In genomic region chr16:81607805-81608514, GRCh38 we compare ENCODE assay signal across 23 cellular contexts.
DNase-seq lines count a peak whose midpoint lies in the region; ATAC-seq, FAIRE-seq and TF ChIP-seq lines count a peak whose summit lies in the region.
"Had no signal": no experiment of that assay in that cellular context is flagged by ENCODE, and none has a peak within 500 bp of the region (broad histone marks: within the 10 kb centered on the region; RNA-seq: fewer than 3 reads in every experiment).

No MANE protein-coding gene starts in this region.

- no peak overlapping the region for H3K4me3 ChIP-seq in CD8-positive, alpha-beta memory T cell (ENCODE audit: low read length)
- no peak overlapping the region for H3K4me3 ChIP-seq in K562
- no peak overlapping the region for H3K4me3 ChIP-seq in smooth muscle cell
- H3K4me3 ChIP-seq: colonic mucosa, pancreas, uterus had no signal

- H4K20me1 ChIP-seq in K562 (replicated peaks; ENCODE audit: control insufficient read depth, insufficient read depth, low read length) = 0 out of 2 replicates have a peak, but pooled peaks cover 9% of the 10 kb centered on the region
- peaks cover 78% of the 10 kb centered on the region for H4K20me1 ChIP-seq in smooth muscle cell (ENCODE audit: low read depth)

- peaks cover 12% of the 10 kb centered on the region for H3K36me3 ChIP-seq in CD8-positive, alpha-beta memory T cell (ENCODE audit: insufficient read depth, low read length)
- H3K36me3 ChIP-seq in K562 (ENCODE audit: control insufficient read depth, insufficient read depth, low read length) (peaks cover 38% of the 10 kb centered on the region; the same call in 2 of the 3 replicates), smooth muscle cell (ENCODE audit: low read depth) (no peaks in the 10 kb centered on the region)
- H3K36me3 ChIP-seq: colonic mucosa, pancreas, uterus had no signal

- H3K9me3 ChIP-seq in CD8-positive, alpha-beta memory T cell (ENCODE audit: low read length) = no peaks in the 10 kb centered on the region
- no peaks in the 10 kb centered on the region for H3K9me3 ChIP-seq in K562 (replicated peaks; ENCODE audit: control insufficient read depth, insufficient read depth, low read depth, low read length)
- no peaks in the 10 kb centered on the region for H3K9me3 ChIP-seq in smooth muscle cell (replicated peaks; ENCODE audit: low read depth)
- H3K9me3 ChIP-seq: colonic mucosa, pancreas, uterus had no signal

- peaks cover 0 to 46% (median 3%) of the 10 kb centered on the region in 3 donors for H3K36me3 Mint-ChIP-seq in CD8-positive, alpha-beta memory T cell
- H3K36me3 Mint-ChIP-seq in HFFc6 (ENCODE audit: low read depth) = peaks cover 5% of the 10 kb centered on the region; the same call in 1 of the 2 replicates
- peaks cover 1% of the 10 kb centered on the region for H3K36me3 Mint-ChIP-seq in activated T-helper 1 cell treated with anti-CD3 and anti-CD28 coated beads, Interleukin-12 subunit alpha, Interleukin-12 subunit beta, Interleukin-2, Interleukin-4 antibody, amounts not matched to agents 30 ng/mL and 10 ng/mL and 1 ng/mL, durations not matched to agents 14 hours and 24 hours and 36 hours (ENCODE audit: low read depth)
- H3K36me3 Mint-ChIP-seq: natural killer cell had no signal

- in situ Hi-C loops in K562 (cut with MboI) = no loop called here

- H3K4me2 ChIP-seq in K562 (ENCODE audit: insufficient read depth, low read length) (no peak overlapping the region), smooth muscle cell (no peak overlapping the region)

- TF ChIP-seq POLR2A in K562 (conservative IDR thresholded peaks at IDR 0.05) = no peak

- no peak overlapping the region for H3K4me3 Mint-ChIP-seq in CD8-positive, alpha-beta memory T cell
- peak overlapping the region; percentile 31; the same call in 1 of the 2 replicates for H3K4me3 Mint-ChIP-seq in HFFc6
- H3K4me3 Mint-ChIP-seq in activated T-helper 1 cell treated with anti-CD3 and anti-CD28 coated beads, Interleukin-12 subunit alpha, Interleukin-12 subunit beta, Interleukin-2, Interleukin-4 antibody, amounts not matched to agents 30 ng/mL and 10 ng/mL and 1 ng/mL, durations not matched to agents 14 hours and 24 hours and 36 hours = no peak overlapping the region
- H3K4me3 Mint-ChIP-seq: endodermal cell, natural killer cell had no signal

- H3K9me1 ChIP-seq in K562 (ENCODE audit: control insufficient read depth, insufficient read depth, low read length) = no peaks in the 10 kb centered on the region

- no peak for DNase-seq in CD8-positive, alpha-beta memory T cell
- DNase-seq in HFFc6 = no peak
- DNase-seq in K562 (ENCODE audit: extremely low read depth in 1 of 4, low spot score in 3 of 4) = no peak
- no peak for DNase-seq in smooth muscle cell (lab: John Stamatoyannopoulos, UW; ENCODE audit: unreplicated experiment)
- DNase-seq in urothelium cell line (ENCODE audit: low spot score) = no peak
- DNase-seq in amniotic stem cell (lab: John Stamatoyannopoulos, UW) = no peak
- no peak for DNase-seq in activated T-helper 1 cell treated with anti-CD3 and anti-CD28 coated beads, Interleukin-12 subunit alpha, Interleukin-12 subunit beta, Interleukin-2, Interleukin-4 antibody, amounts not matched to agents 30 ng/mL and 10 ng/mL and 1 ng/mL, durations not matched to agents 14 hours and 24 hours and 36 hours (ENCODE audit: low spot score)
- DNase-seq in NCI-H146 (lab: John Stamatoyannopoulos, UW) = no peak
- DNase-seq: activated CD4-positive, alpha-beta T cell treated with anti-CD3 and anti-CD28 coated beads, Interleukin-2, amount 50 U/mL, for 4 hours; activated CD8-positive, alpha-beta memory T cell treated with anti-CD3 and anti-CD28 coated beads, Interleukin-2, amount 50 U/mL, for 48 hours; activated effector memory CD4-positive, alpha-beta T cell treated with Interleukin-2 at 50 U/mL for 16 hours; colonic mucosa; DMS79; endodermal cell; left colon; natural killer cell; NCI-H187 treated with DMSO at 0.1 percent for 48 hours; pancreas; stimulated activated CD4-positive, alpha-beta T cell treated with anti-CD3 and anti-CD28 coated beads, Interleukin-15, amount 100 ng/mL, for 24 hours; T-helper 9 cell; uterus had no signal

- peaks cover 22% of the 10 kb centered on the region for H3F3A ChIP-seq in smooth muscle cell (ENCODE audit: low read depth)

- CTCF ChIA-PET in CD8-positive, alpha-beta memory T cell (lab: Charles Lee) = interaction anchor here (1.0 to 1.3 kb wide), 3 partner anchors 9 to 204 kb away, joined by 3 read pairs; no protein-coding TSS in a partner anchor
- CTCF ChIA-PET in K562 (lab: Yijun Ruan, JAX; ENCODE audit: low intra/inter-chr PET ratio) = no interaction called here

- WGBS in K562 (ENCODE audit: insufficient coverage, low coverage, missing lambda C conversion rate) = 80% methylated on average over 6 of the region's 6 CpGs
- 95% methylated on average over 6 of the region's 6 CpGs for WGBS in smooth muscle cell (ENCODE audit: low lambda C conversion rate)

- peak overlapping the region in 6 of 8 donors; percentile 12 to 78 (median 64) for H3K27ac Mint-ChIP-seq in CD8-positive, alpha-beta memory T cell
- H3K27ac Mint-ChIP-seq in HFFc6 = peak overlapping the region; percentile 80
- H3K27ac Mint-ChIP-seq in activated T-helper 1 cell treated with anti-CD3 and anti-CD28 coated beads, Interleukin-12 subunit alpha, Interleukin-12 subunit beta, Interleukin-2, Interleukin-4 antibody, amounts not matched to agents 30 ng/mL and 10 ng/mL and 1 ng/mL, durations not matched to agents 14 hours and 24 hours and 36 hours = no peak overlapping the region
- H3K27ac Mint-ChIP-seq: endodermal cell had no signal

- H3K79me2 ChIP-seq in K562 (ENCODE audit: control insufficient read depth, insufficient read depth, low read length) (peaks cover 15% of the 10 kb centered on the region; the same call in 2 of the 3 replicates), smooth muscle cell (ENCODE audit: low read depth) (peaks cover 36% of the 10 kb centered on the region)

- TSS peak; percentile 28 for BruUV-seq in K562 (replicated peaks; lab: Mats Ljungman, UMichigan)

- POLR2A ChIA-PET in CD8-positive, alpha-beta memory T cell (lab: Charles Lee) = no interaction called here
- POLR2A ChIA-PET in K562 (lab: Yijun Ruan, JAX) = interaction anchor here (1.2 kb wide), 1 partner anchor 17 kb away, joined by 4 read pairs; no protein-coding TSS in a partner anchor

- H3K27me3 ChIP-seq in CD8-positive, alpha-beta memory T cell (ENCODE audit: insufficient read depth, low read length, poor library complexity, severe bottlenecking) = no peaks in the 10 kb centered on the region
- H3K27me3 ChIP-seq in K562 (ENCODE audit: control insufficient read depth in 2 of 2, insufficient read depth in 2 of 2, low read length in 2 of 2) (no peaks in the 10 kb centered on the region), smooth muscle cell (ENCODE audit: low read depth) (no peaks in the 10 kb centered on the region)
- H3K27me3 ChIP-seq: colonic mucosa, pancreas, uterus had no signal

- intact Hi-C loops in K562 (cut with micrococcal nuclease) = no loop called here
- intact Hi-C loops in activated T-helper 1 cell treated with anti-CD3 and anti-CD28 coated beads, Interleukin-12 subunit alpha, Interleukin-12 subunit beta, Interleukin-2, Interleukin-4 antibody, amounts not matched to agents 30 ng/mL and 10 ng/mL and 1 ng/mL, durations not matched to agents 14 hours and 24 hours and 36 hours (cut with micrococcal nuclease) = no loop called here

- H3K4me1 ChIP-seq in CD8-positive, alpha-beta memory T cell (ENCODE audit: insufficient read depth, low read length) = no peaks in the 10 kb centered on the region
- H3K4me1 ChIP-seq in K562 (replicated peaks in 1 of 2; ENCODE audit: control insufficient read depth in 2 of 2, insufficient read depth in 2 of 2, low read length in 2 of 2) = peaks cover 0 to 4% of the 10 kb centered on the region in 2 experiments; a peak in 2 of 5 replicates
- peaks cover 13% of the 10 kb centered on the region for H3K4me1 ChIP-seq in smooth muscle cell (ENCODE audit: low read depth)
- H3K4me1 ChIP-seq: colonic mucosa had no signal

- H2AFZ ChIP-seq in K562 (ENCODE audit: low read depth, low read length) (no peak overlapping the region), smooth muscle cell (ENCODE audit: low read depth) (no peak overlapping the region)

- H3K9ac ChIP-seq in K562 (ENCODE audit: insufficient read depth in 1 of 2, low read depth in 2 of 2, low read length in 2 of 2) = no peak overlapping the region
- peak overlapping the region; percentile 77 for H3K9ac ChIP-seq in smooth muscle cell (ENCODE audit: low read depth)

- H3K4me1 Mint-ChIP-seq in CD8-positive, alpha-beta memory T cell = peaks cover 0 to 16% (median 4%) of the 10 kb centered on the region in 3 donors
- peaks cover 61% of the 10 kb centered on the region for H3K4me1 Mint-ChIP-seq in HFFc6 (ENCODE audit: low read depth)
- H3K4me1 Mint-ChIP-seq in activated T-helper 1 cell treated with anti-CD3 and anti-CD28 coated beads, Interleukin-12 subunit alpha, Interleukin-12 subunit beta, Interleukin-2, Interleukin-4 antibody, amounts not matched to agents 30 ng/mL and 10 ng/mL and 1 ng/mL, durations not matched to agents 14 hours and 24 hours and 36 hours (ENCODE audit: low read depth) = no peaks in the 10 kb centered on the region

- no peak for TF ChIP-seq RAD21 in K562 (CRISPR knock-in tag; conservative IDR thresholded peaks at IDR 0.05 in 1 of 2, IDR thresholded peaks at IDR 0.05 in 1 of 2)

- H3K27me3 Mint-ChIP-seq in CD8-positive, alpha-beta memory T cell = no peaks in the 10 kb centered on the region
- peaks cover 4% of the 10 kb centered on the region for H3K27me3 Mint-ChIP-seq in HFFc6 (ENCODE audit: insufficient read depth)
- no peaks in the 10 kb centered on the region for H3K27me3 Mint-ChIP-seq in activated T-helper 1 cell treated with anti-CD3 and anti-CD28 coated beads, Interleukin-12 subunit alpha, Interleukin-12 subunit beta, Interleukin-2, Interleukin-4 antibody, amounts not matched to agents 30 ng/mL and 10 ng/mL and 1 ng/mL, durations not matched to agents 14 hours and 24 hours and 36 hours (ENCODE audit: insufficient read depth)

- no peak for ATAC-seq in K562
- ATAC-seq: left colon, natural killer cell had no signal

- no peaks in the 10 kb centered on the region for H3K9me3 Mint-ChIP-seq in CD8-positive, alpha-beta memory T cell
- no peaks in the 10 kb centered on the region for H3K9me3 Mint-ChIP-seq in HFFc6
- H3K9me3 Mint-ChIP-seq in activated T-helper 1 cell treated with anti-CD3 and anti-CD28 coated beads, Interleukin-12 subunit alpha, Interleukin-12 subunit beta, Interleukin-2, Interleukin-4 antibody, amounts not matched to agents 30 ng/mL and 10 ng/mL and 1 ng/mL, durations not matched to agents 14 hours and 24 hours and 36 hours = no peaks in the 10 kb centered on the region
- H3K9me3 Mint-ChIP-seq: endodermal cell, natural killer cell had no signal

- no peak for TF ChIP-seq EP300 in K562 (IDR thresholded peaks at IDR 0.05; ENCODE audit: low read length)

- TF ChIP-seq CTCF in HFFc6 (IDR thresholded peaks at IDR 0.05) (no peak), K562 (IDR thresholded peaks at IDR 0.05 in 2 of 3, conservative IDR thresholded peaks at IDR 0.05 in 1 of 3; ENCODE audit: insufficient read depth in 2 of 3, low read depth in 1 of 3, low read length in 3 of 3) (no peak), smooth muscle cell (IDR thresholded peaks at IDR 0.05; ENCODE audit: borderline replicate concordance, insufficient read depth, poor library complexity, severe bottlenecking) (no peak)

- no peak overlapping the region for H3K27ac ChIP-seq in CD8-positive, alpha-beta memory T cell (ENCODE audit: low read depth, low read length)
- no peak overlapping the region for H3K27ac ChIP-seq in K562 (ENCODE audit: extremely low read depth, low read depth, low read length)
- H3K27ac ChIP-seq in smooth muscle cell (ENCODE audit: low read depth) = peak overlapping the region; percentile 76
- H3K27ac ChIP-seq: colonic mucosa, pancreas had no signal

- FAIRE-seq in K562 (lab: Jason Lieb, UNC) (peak; percentile 58), urothelium cell line (lab: Jason Lieb, UNC) (no peak)
- FAIRE-seq: H1, HTR-8/SVneo, pancreas had no signal
